In the genomic region with DNA sequence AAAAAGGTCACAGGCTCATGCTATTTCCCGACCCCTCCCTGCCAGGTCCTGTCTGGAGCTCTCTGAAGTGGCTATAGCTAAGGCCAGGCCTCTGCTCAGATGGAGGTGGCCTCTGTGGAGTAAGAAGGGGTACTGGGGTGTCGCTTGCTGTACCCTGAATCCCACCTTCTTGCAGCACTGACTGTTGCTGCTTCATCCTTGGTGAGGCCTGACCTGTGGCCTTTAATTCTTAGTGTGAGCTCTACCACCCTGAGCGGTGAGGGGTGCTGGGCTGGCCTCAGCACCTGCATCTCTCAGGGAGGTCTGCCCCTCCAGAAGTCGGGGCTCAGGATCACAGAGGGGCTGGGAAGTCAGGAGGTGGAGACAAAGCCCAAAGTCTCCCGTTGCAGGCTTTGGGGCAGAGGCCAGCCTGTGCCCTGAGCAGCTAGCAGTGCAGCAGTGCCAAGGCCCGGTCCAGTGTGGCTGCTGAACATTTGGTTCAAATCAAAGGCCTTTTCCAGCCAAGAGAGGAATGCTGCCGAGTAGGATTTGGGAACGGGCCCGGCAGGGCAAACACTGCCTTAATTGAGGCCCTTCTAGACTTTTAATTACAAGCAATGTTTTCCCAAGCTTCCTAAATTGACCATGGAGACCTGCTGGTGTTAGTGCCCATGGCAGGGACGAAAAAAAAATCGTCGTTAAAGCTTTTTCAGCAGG, we compare ENCODE assay signal across 8 cellular contexts.
A peak's percentile ranks its signal among the peaks of the same experiment; 100 is the strongest.
DNase-seq lines count a peak whose midpoint lies in the region; ATAC-seq, FAIRE-seq and TF ChIP-seq lines count a peak whose summit lies in the region.

No MANE protein-coding gene starts in this region.

- 55 to 64% (median 63%) methylated on average over 12 of the region's 12 CpGs for WGBS in heart left ventricle, 4 donors

- peak in 2 of 4 donors; percentile 2 to 3 for ATAC-seq in heart left ventricle

- peak; percentile 78 for DNase-seq in Ammon's horn (ENCODE audit: low spot score)
- DNase-seq in SJCRH30, result no peak
- peak in 1 of 5 donors; percentile 56 for DNase-seq in heart left ventricle
- no peak for DNase-seq in SW 1271 (lab: John Stamatoyannopoulos, UW)
- DNase-seq in OCI-M2 (lab: John Stamatoyannopoulos, UW; ENCODE audit: unreplicated experiment), result no peak
- DNase-seq in RCC 7860 (ENCODE audit: low spot score), result no peak
- DNase-seq in NCI-H187 (lab: John Stamatoyannopoulos, UW), result no peak

- TF ChIP-seq POLR2A in heart left ventricle (IDR thresholded peaks at IDR 0.05), result no peak

- H3K4me3 ChIP-seq in SJCRH30 (no peak overlapping the region), heart left ventricle (no peak overlapping the region), parathyroid adenoma (ENCODE audit: low read depth, low read length) (no peak overlapping the region)

- no peak overlapping the region for H2AFZ ChIP-seq in parathyroid adenoma

- H3K79me2 ChIP-seq in parathyroid adenoma, result no peaks in the 10 kb centered on the region

- no peak overlapping the region for H3K4me2 ChIP-seq in parathyroid adenoma (ENCODE audit: low read length)

- H3K27me3 ChIP-seq in SJCRH30 (no peaks in the 10 kb centered on the region), heart left ventricle (no peaks in the 10 kb centered on the region), parathyroid adenoma (ENCODE audit: control insufficient read depth, insufficient read depth, low read length) (no peaks in the 10 kb centered on the region)

- intact Hi-C loops in heart left ventricle (cut with DNase I), result loop anchor here in 8 of 10 donors (2.0 to 10.0 kb wide), 9 partner anchors 19 to 61 kb away; no protein-coding TSS in a partner anchor

- H3K27ac ChIP-seq in SJCRH30, result peak overlapping the region; percentile 81; the same call in 1 of the 2 replicates
- H3K27ac ChIP-seq in heart left ventricle, result peak overlapping the region; percentile 85 to 98 (median 91)
- peak overlapping the region; percentile 70 for H3K27ac ChIP-seq in parathyroid adenoma

- no peak overlapping the region for H3K9ac ChIP-seq in parathyroid adenoma

- TF ChIP-seq CTCF in heart left ventricle (IDR thresholded peaks at IDR 0.05) (no peak), parathyroid adenoma (IDR thresholded peaks at IDR 0.05) (no peak)

- H3K4me1 ChIP-seq in SJCRH30 (peaks cover 78% of the 10 kb centered on the region), heart left ventricle (peaks cover 32 to 95% (median 83%) of the 10 kb centered on the region in 12 donors), parathyroid adenoma (peaks cover 7% of the 10 kb centered on the region)

- H3K36me3 ChIP-seq in SJCRH30, result no peaks in the 10 kb centered on the region
- H3K36me3 ChIP-seq in heart left ventricle, result no peaks in the 10 kb centered on the region
- H3K36me3 ChIP-seq in parathyroid adenoma (ENCODE audit: control insufficient read depth, insufficient read depth, low read length), result no peaks in the 10 kb centered on the region

- H3K9me3 ChIP-seq in SJCRH30 (replicated peaks) (no peaks in the 10 kb centered on the region), heart left ventricle (no peaks in the 10 kb centered on the region), parathyroid adenoma (ENCODE audit: control insufficient read depth, low read length) (no peaks in the 10 kb centered on the region)

- no peak for FAIRE-seq in RCC 7860 (lab: Jason Lieb, UNC)
